In the genomic region with DNA sequence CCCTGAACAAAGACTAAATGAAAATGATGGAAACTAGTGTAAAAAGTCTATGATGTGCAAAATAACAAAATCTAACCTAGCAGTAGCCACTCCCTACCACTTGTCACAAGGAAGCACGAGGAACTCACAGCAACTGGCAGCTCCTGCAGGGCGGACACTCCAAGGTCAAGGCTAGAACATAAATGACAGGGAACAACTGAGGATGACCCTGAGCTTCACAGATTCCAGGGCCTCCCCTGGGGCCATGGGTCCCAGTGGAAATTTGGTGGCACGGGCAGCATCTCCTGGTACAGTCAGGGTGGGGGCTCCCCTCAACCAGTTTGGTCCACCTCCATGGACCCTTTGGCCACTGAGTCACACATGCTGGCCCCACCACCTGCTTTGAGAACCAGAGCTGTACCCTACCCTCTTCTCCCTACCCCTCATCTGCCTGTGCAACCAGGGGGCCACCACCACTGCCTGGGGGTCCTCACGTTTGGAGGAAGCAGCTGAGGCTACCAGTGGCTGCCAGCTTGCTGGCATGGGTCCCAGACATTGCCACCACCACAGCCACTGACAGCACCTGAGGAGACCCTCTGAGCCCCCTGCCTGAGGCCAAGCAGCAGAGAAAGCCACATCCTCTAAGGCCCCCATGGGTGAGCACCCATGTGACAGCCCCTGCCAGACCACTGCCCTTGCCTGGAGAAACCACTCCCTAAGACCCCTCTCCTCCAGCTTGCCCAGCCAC, we compare ENCODE assay signal across 7 cellular contexts. TPM values are rescaled to one million over a fixed set of nuclear protein-coding genes. Genes with fewer than 3 reads are reported as not detected.
A peak's percentile ranks its signal among the peaks of the same experiment; 100 is the strongest.
DNase-seq lines count a peak whose midpoint lies in the region; ATAC-seq, FAIRE-seq and TF ChIP-seq lines count a peak whose summit lies in the region.
"Not testable (repeated sequence)": the region's sequence is repeated elsewhere in the genome, so short reads cannot be mapped to it uniquely, and the experiment has no call there.

No MANE protein-coding gene starts in this region.

- TF ChIP-seq POLR2A in endothelial cell of umbilical vein (IDR thresholded peaks at IDR 0.05; ENCODE audit: low read depth, low read length) = not testable (repeated sequence)

- H3K9me3 ChIP-seq in endothelial cell of umbilical vein (replicated peaks; ENCODE audit: control insufficient read depth, insufficient read depth, low read length); heart right ventricle; neuronal stem cell (replicated peaks in 1 of 2; ENCODE audit: control insufficient read depth in 2 of 2, insufficient read depth in 1 of 2, low read depth in 1 of 2, low read length in 2 of 2): not testable (repeated sequence)

- H3K27me3 ChIP-seq in GM23338 (ENCODE audit: insufficient read depth); endothelial cell of umbilical vein (ENCODE audit: control insufficient read depth in 2 of 2, insufficient read depth in 2 of 2, low read length in 2 of 2); heart right ventricle; neuronal stem cell (ENCODE audit: control insufficient read depth in 3 of 3, insufficient read depth in 3 of 3, low read depth in 1 of 3, low read length in 3 of 3): not testable (repeated sequence)

- H2BK120ac ChIP-seq in neuronal stem cell (ENCODE audit: low read depth, low read length) = not testable (repeated sequence)

- H3K36me3 ChIP-seq in GM23338 (ENCODE audit: insufficient read depth); endothelial cell of umbilical vein (ENCODE audit: control insufficient read depth in 2 of 2, extremely low read depth in 1 of 2, insufficient read depth in 2 of 2, low read length in 2 of 2); heart right ventricle; neuronal stem cell (replicated peaks in 1 of 2; ENCODE audit: control insufficient read depth in 2 of 2, insufficient read depth in 2 of 2, low read length in 2 of 2): not testable (repeated sequence)

- H3K9me2 ChIP-seq in GM23338 (ENCODE audit: insufficient read depth) = not testable (repeated sequence)

- H3K9ac ChIP-seq in endothelial cell of umbilical vein (replicated peaks; ENCODE audit: extremely low read depth, insufficient read depth, low read length); neuronal stem cell (ENCODE audit: low read depth, low read length, poor library complexity): not testable (repeated sequence)

- not testable (repeated sequence) for H3K4me1 Mint-ChIP-seq in GM23338
- peaks cover 17% of the 10 kb centered on the region for H3K4me1 Mint-ChIP-seq in activated CD4-positive, alpha-beta T cell treated with anti-CD3 and anti-CD28 coated beads, Interleukin-2, amount 10 ng/mL, durations not matched to agents 24 days and 14 days

- not testable (repeated sequence) for H3K36me3 Mint-ChIP-seq in GM23338 (ENCODE audit: low read depth); activated CD4-positive, alpha-beta T cell treated with anti-CD3 and anti-CD28 coated beads, Interleukin-2, amount 10 ng/mL, durations not matched to agents 24 days and 14 days (ENCODE audit: low read depth)

- TF ChIP-seq CTCF in GM23338 (conservative IDR thresholded peaks at IDR 0.05; ENCODE audit: low read depth in 2 of 2); endothelial cell of umbilical vein (IDR thresholded peaks at IDR 0.05; ENCODE audit: extremely low read depth in 1 of 2, insufficient read depth in 1 of 2, low read depth in 1 of 2, low read length in 2 of 2); heart right ventricle (IDR thresholded peaks at IDR 0.05): not testable (repeated sequence)

- not testable (repeated sequence) for H2AK5ac ChIP-seq in neuronal stem cell (ENCODE audit: low read depth, low read length)

- not testable (repeated sequence) for H4K20me1 ChIP-seq in GM23338 (replicated peaks; ENCODE audit: insufficient read depth); endothelial cell of umbilical vein (replicated peaks; ENCODE audit: control insufficient read depth, extremely low read depth, insufficient read depth, low read length)

- POLR2A ChIA-PET in endothelial cell of umbilical vein (lab: Charles Lee) = not testable (repeated sequence)

- not testable (repeated sequence) for DNase-seq in GM23338 (ENCODE audit: low spot score); endothelial cell of umbilical vein (ENCODE audit: low read depth, low spot score); Right ventricle myocardium inferior (ENCODE audit: missing footprints); heart right ventricle; left ventricle myocardium superior; neuronal stem cell (ENCODE audit: low spot score)
- peak; percentile 44 for DNase-seq in activated CD4-positive, alpha-beta T cell treated with anti-CD3 and anti-CD28 coated beads, Interleukin-2, amount 10 ng/mL, durations not matched to agents 24 days and 14 days

- not testable (repeated sequence) for ATAC-seq in GM23338
- peak; percentile 49 for ATAC-seq in Right ventricle myocardium inferior
- ATAC-seq in heart right ventricle = peak in 5 of 8 donors; percentile 41 to 66 (median 51)
- peak; percentile 67 for ATAC-seq in left ventricle myocardium superior

- H3K4me1 ChIP-seq in GM23338 (ENCODE audit: insufficient read depth); endothelial cell of umbilical vein (ENCODE audit: control insufficient read depth, extremely low read depth, insufficient read depth, low read length); heart right ventricle; neuronal stem cell (ENCODE audit: control insufficient read depth in 2 of 2, insufficient read depth in 1 of 2, low read depth in 1 of 2, low read length in 2 of 2): not testable (repeated sequence)

- H3K9me1 ChIP-seq in endothelial cell of umbilical vein (replicated peaks; ENCODE audit: control insufficient read depth, extremely low read depth, insufficient read depth, low read length) = not testable (repeated sequence)

- H2BK12ac ChIP-seq in neuronal stem cell (ENCODE audit: low read length) = not testable (repeated sequence)

- H3K9me3 Mint-ChIP-seq in GM23338; activated CD4-positive, alpha-beta T cell treated with anti-CD3 and anti-CD28 coated beads, Interleukin-2, amount 10 ng/mL, durations not matched to agents 24 days and 14 days: not testable (repeated sequence)

- peak overlapping the region; percentile 21 for H3K14ac ChIP-seq in neuronal stem cell (ENCODE audit: low read length)

- intact Hi-C loops in activated CD4-positive, alpha-beta T cell treated with anti-CD3 and anti-CD28 coated beads, Interleukin-2, amount 10 ng/mL, durations not matched to agents 24 days and 14 days (cut with micrococcal nuclease); endothelial cell of umbilical vein (cut with micrococcal nuclease); Right ventricle myocardium inferior (cut with DNase I); heart right ventricle (cut with DNase I); left ventricle myocardium superior (cut with micrococcal nuclease): not testable (repeated sequence)

- H3K27me3 Mint-ChIP-seq in GM23338 (ENCODE audit: insufficient read depth, low read depth, poor library complexity); activated CD4-positive, alpha-beta T cell treated with anti-CD3 and anti-CD28 coated beads, Interleukin-2, amount 10 ng/mL, durations not matched to agents 24 days and 14 days: not testable (repeated sequence)

- not testable (repeated sequence) for H3K4me3 Mint-ChIP-seq in GM23338; activated CD4-positive, alpha-beta T cell treated with anti-CD3 and anti-CD28 coated beads, Interleukin-2, amount 10 ng/mL, durations not matched to agents 24 days and 14 days

- not testable (repeated sequence) for H3K4ac ChIP-seq in neuronal stem cell (ENCODE audit: low read length)

- CTCF ChIA-PET in endothelial cell of umbilical vein (lab: Charles Lee) = not testable (repeated sequence)

- not testable (repeated sequence) for H2AFZ ChIP-seq in GM23338; endothelial cell of umbilical vein (ENCODE audit: low read depth, low read length); neuronal stem cell (ENCODE audit: low read length)

- not testable (repeated sequence) for H4K8ac ChIP-seq in neuronal stem cell (ENCODE audit: low read depth, low read length)

- not testable (repeated sequence) for H3F3A ChIP-seq in GM23338 (replicated peaks; ENCODE audit: low read depth)

- not testable (repeated sequence) for H3K79me2 ChIP-seq in GM23338 (replicated peaks; ENCODE audit: insufficient read depth); endothelial cell of umbilical vein (ENCODE audit: control insufficient read depth, insufficient read depth, low read length)

- H3K79me1 ChIP-seq in neuronal stem cell (ENCODE audit: low read depth, low read length) = not testable (repeated sequence)

- not testable (repeated sequence) for H3K4me3 ChIP-seq in GM23338; endothelial cell of umbilical vein (replicated peaks in 1 of 3; ENCODE audit: insufficient read depth in 1 of 3, low read depth in 1 of 3, low read length in 3 of 3); heart right ventricle; neuronal stem cell (ENCODE audit: low read length in 2 of 2)

- H3K18ac ChIP-seq in neuronal stem cell (ENCODE audit: low read length) = not testable (repeated sequence)

- WGBS in heart right ventricle, 2 donors = 51 to 65% methylated on average over 2 to 4 of the region's 4 CpGs
- WGBS in neuronal stem cell (ENCODE audit: extremely low coverage in 2 of 2, insufficient read length in 2 of 2, insufficient replicate concordance in 1 of 2), 2 donors = no CpG with 5 or more reads among the region's 4 CpGs

- FAIRE-seq in endothelial cell of umbilical vein (lab: Jason Lieb, UNC) = peak; percentile 15

- BruUV-seq in endothelial cell of umbilical vein (replicated peaks; lab: Mats Ljungman, UMichigan) = not testable (repeated sequence)

- H2BK5ac ChIP-seq in neuronal stem cell (ENCODE audit: low read length) = not testable (repeated sequence)

- dilution Hi-C loops in endothelial cell of umbilical vein (cut with MboI; ENCODE audit: extremely low pct_ligation_motif_present, low sequenced_read_pairs) = not testable (repeated sequence)

- not testable (repeated sequence) for H4K91ac ChIP-seq in neuronal stem cell (ENCODE audit: low read depth, low read length, poor library complexity)

- not testable (repeated sequence) for H2BK15ac ChIP-seq in neuronal stem cell (ENCODE audit: low read length)

- H3K23ac ChIP-seq in neuronal stem cell (ENCODE audit: low read depth, low read length, poor library complexity) = not testable (repeated sequence)

- 0 out of 2 replicates have a peak overlapping the region, but pooled peaks have one; percentile 62 for H3K27ac Mint-ChIP-seq in GM23338
- H3K27ac Mint-ChIP-seq in activated CD4-positive, alpha-beta T cell treated with anti-CD3 and anti-CD28 coated beads, Interleukin-2, amount 10 ng/mL, durations not matched to agents 24 days and 14 days = not testable (repeated sequence)

- H3K4me2 ChIP-seq in GM23338; endothelial cell of umbilical vein (ENCODE audit: insufficient read depth, low read length); neuronal stem cell (ENCODE audit: insufficient read depth, low read length, poor library complexity, severe bottlenecking): not testable (repeated sequence)

- not testable (repeated sequence) for H3K27ac ChIP-seq in GM23338 (ENCODE audit: low read depth); endothelial cell of umbilical vein (ENCODE audit: insufficient read depth, low read depth, low read length); heart right ventricle; neuronal stem cell (replicated peaks; ENCODE audit: low read length)

RNA-seq across cellular contexts. Expression of a gene that starts 13.6 kb away (rescaled TPM):
- total RNA-seq in GM23338 (2014; rRNA removed; shearing (Covaris generic)) = 30.0 and 50.2 TPM in 2 replicates
- polyA plus RNA-seq in GM23338 (2016; fragmentation: Nextera tagmentation; extraction: Ambion mirVana) (38.7 and 44.9 TPM in 2 replicates), endothelial cell of umbilical vein (22.1 and 30.9 TPM in 2 replicates), heart right ventricle (10 to 100 TPM in 1 of 2 donors, 1 to 10 TPM in 1; 4.0 to 80.6 TPM)
- total RNA-seq in activated CD4-positive, alpha-beta T cell treated with anti-CD3 and anti-CD28 coated beads, Interleukin-2, amount 10 ng/mL, durations not matched to agents 24 days and 14 days = 210 and 234 TPM in 2 replicates
- total RNA-seq in endothelial cell of umbilical vein (36.0 and 45.0 TPM in 2 replicates), Right ventricle myocardium inferior (7.1 TPM), heart right ventricle (10 to 100 TPM; 10.7 to 36.6 (median 21.4) TPM), left ventricle myocardium superior (10.3 TPM)
- 3.7 and 9.3 TPM in 2 replicates for polyA plus RNA-seq in endothelial cell of umbilical vein (2011; cell fraction: cytosol; rRNA removed)
- polyA plus RNA-seq in endothelial cell of umbilical vein (2011; cell fraction: nucleus; rRNA removed) = 399 and 417 TPM in 2 replicates
- polyA plus RNA-seq in endothelial cell of umbilical vein (2012) = 21.3 and 31.3 TPM in 2 replicates
- 17.5 and 21.5 TPM in 2 replicates for polyA minus RNA-seq in endothelial cell of umbilical vein
- polyA minus RNA-seq in endothelial cell of umbilical vein (2011; cell fraction: cytosol; rRNA and poly(A)+ RNA removed) = 9.1 TPM
- 39.6 and 47.2 TPM in 2 replicates for polyA minus RNA-seq in endothelial cell of umbilical vein (2011; cell fraction: nucleus; rRNA and poly(A)+ RNA removed)
- 21.2 TPM for polyA plus RNA-seq in neuronal stem cell (2013, experiment 1 of 2)
- polyA plus RNA-seq in neuronal stem cell (2013, experiment 2 of 2) = 22.0 TPM
